ENCODE assay signal across 8 cellular contexts in the genomic region with DNA sequence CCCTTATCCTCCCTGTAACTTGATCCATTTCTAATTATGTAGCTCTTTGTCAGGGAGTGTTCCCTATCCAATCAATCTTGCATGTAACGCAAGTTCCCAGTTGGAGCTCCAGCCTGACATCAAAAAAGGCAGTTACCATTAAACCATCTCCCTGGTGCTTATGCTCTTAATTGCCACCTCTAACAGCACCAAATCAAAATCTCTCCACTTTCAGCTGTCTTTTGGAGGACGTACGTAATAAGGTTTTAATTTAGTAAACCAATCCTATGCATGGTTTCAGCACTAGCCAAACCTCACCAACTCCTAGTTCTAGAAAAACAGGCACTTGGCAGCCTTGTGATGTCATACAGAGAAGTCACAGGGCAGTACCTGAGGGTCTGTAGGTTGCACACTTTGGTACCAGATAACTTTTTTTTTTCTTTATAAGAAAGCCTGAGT. TPM values are rescaled to one million over a fixed set of nuclear protein-coding genes. Genes with fewer than 3 reads are reported as not detected.
DNase-seq lines count a peak whose midpoint lies in the region; TF ChIP-seq lines count a peak whose summit lies in the region.
"Not testable (repeated sequence)": the region's sequence is repeated elsewhere in the genome, so short reads cannot be mapped to it uniquely, and the experiment has no call there.

No MANE protein-coding gene starts in this region.

- not testable (repeated sequence) for H2AFZ ChIP-seq in neural progenitor cell (replicated peaks)

- H3K4me3 Mint-ChIP-seq in Calu3 (ENCODE audit: low read depth, unreplicated experiment) (peak overlapping the region; percentile 15), brain (peak overlapping the region; percentile 8 to 80 (median 45))
- H3K4me3 Mint-ChIP-seq in activated T-cell treated with anti-CD3 and anti-CD28 coated beads, Interleukin-2, amount 50 U/mL, for 24 hours, result peak overlapping the region; percentile 49
- H3K4me3 Mint-ChIP-seq in neural progenitor cell, result not testable (repeated sequence)

- not testable (repeated sequence) for DNase-seq in Calu3; activated T-cell treated with anti-CD3 and anti-CD28 coated beads, Interleukin-2, amount 50 U/mL, for 24 hours; neural progenitor cell (ENCODE audit: low spot score); transverse colon
- DNase-seq in NCI-H128 (lab: John Stamatoyannopoulos, UW; ENCODE audit: unreplicated experiment) (peak; percentile 30), NCI-H345 treated with DMSO at 0.1 percent for 48 hours (lab: John Stamatoyannopoulos, UW; ENCODE audit: unreplicated experiment) (peak; percentile 22), fibroblast of villous mesenchyme (ENCODE audit: low read depth) (peak; percentile 16)

- not testable (repeated sequence) for TF ChIP-seq POLR2A in transverse colon (IDR thresholded peaks at IDR 0.05)

- not testable (repeated sequence) for BruUV-seq in Calu3 (replicated peaks; lab: Mats Ljungman, UMichigan)

- peaks cover 25% of the 10 kb centered on the region for H3K4me1 ChIP-seq in neural progenitor cell
- peaks cover 5 to 42% (median 25%) of the 10 kb centered on the region in 4 donors for H3K4me1 ChIP-seq in transverse colon

- H3K36me3 ChIP-seq in neural progenitor cell (peaks cover 30% of the 10 kb centered on the region), transverse colon (peaks cover 0 to 46% (median 26%) of the 10 kb centered on the region in 4 donors)

- peaks cover 44% of the 10 kb centered on the region for H3K4me1 Mint-ChIP-seq in Calu3 (ENCODE audit: low read depth, unreplicated experiment)
- peaks cover 33% of the 10 kb centered on the region for H3K4me1 Mint-ChIP-seq in activated T-cell treated with anti-CD3 and anti-CD28 coated beads, Interleukin-2, amount 50 U/mL, for 24 hours (ENCODE audit: low read depth)
- H3K4me1 Mint-ChIP-seq in brain, result peaks cover 50% of the 10 kb centered on the region
- peaks cover 41% of the 10 kb centered on the region for H3K4me1 Mint-ChIP-seq in neural progenitor cell

- TF ChIP-seq CTCF in Calu3 (IDR thresholded peaks at IDR 0.05; ENCODE audit: unreplicated experiment); brain (conservative IDR thresholded peaks at IDR 0.05); fibroblast of villous mesenchyme (IDR thresholded peaks at IDR 0.05; ENCODE audit: insufficient read depth, low read depth, low read length); neural progenitor cell (IDR thresholded peaks at IDR 0.05); transverse colon (IDR thresholded peaks at IDR 0.05): not testable (repeated sequence)

- H3K79me2 ChIP-seq in neural progenitor cell (ENCODE audit: low read depth), result peaks cover 44% of the 10 kb centered on the region

- not testable (repeated sequence) for H3K4me2 ChIP-seq in neural progenitor cell

- H4K20me1 ChIP-seq in neural progenitor cell (ENCODE audit: low read depth), result peaks cover 79% of the 10 kb centered on the region

- not testable (repeated sequence) for TF ChIP-seq EP300 in transverse colon (IDR thresholded peaks at IDR 0.05; ENCODE audit: low read depth)

- H3K9ac ChIP-seq in neural progenitor cell, result not testable (repeated sequence)

- not testable (repeated sequence) for H3K4me3 ChIP-seq in fibroblast of villous mesenchyme (ENCODE audit: low read depth, low read length); neural progenitor cell; transverse colon

- not testable (repeated sequence) for H3K27me3 ChIP-seq in neural progenitor cell, transverse colon

- CTCF ChIA-PET in Calu3 (lab: Charles Lee), result not testable (repeated sequence)

- intact Hi-C loops in Calu3 (cut with micrococcal nuclease; ENCODE audit: unreplicated experiment); transverse colon (cut with DNase I; ENCODE audit: low total_unique reads): not testable (repeated sequence)

- H3K27me3 Mint-ChIP-seq in Calu3 (ENCODE audit: unreplicated experiment); activated T-cell treated with anti-CD3 and anti-CD28 coated beads, Interleukin-2, amount 50 U/mL, for 24 hours; neural progenitor cell (ENCODE audit: insufficient read depth, low read depth): not testable (repeated sequence)
- peaks cover 13% of the 10 kb centered on the region for H3K27me3 Mint-ChIP-seq in brain

- not testable (repeated sequence) for H3K9me3 ChIP-seq in neural progenitor cell (ENCODE audit: low read depth); transverse colon

- in situ Hi-C loops in transverse colon (cut with MboI; ENCODE audit: low pct_ligation_motif_present in 1 of 4, low pct_unique_long_range_greater_than_20kb in 1 of 4, low sequenced_read_pairs in 3 of 4), result not testable (repeated sequence)

- 64 to 65% methylated on average over 3 of the region's 3 CpGs for WGBS in transverse colon (ENCODE audit: low coverage in 1 of 2), 2 donors

- peak overlapping the region; percentile 74 for H3K27ac ChIP-seq in neural progenitor cell
- peak overlapping the region; percentile 20 to 99 (median 48) for H3K27ac ChIP-seq in transverse colon

- H3K36me3 Mint-ChIP-seq in Calu3 (ENCODE audit: insufficient read depth, unreplicated experiment) (peaks cover 95% of the 10 kb centered on the region), brain (peaks cover 77% of the 10 kb centered on the region), neural progenitor cell (peaks cover 39% of the 10 kb centered on the region)
- H3K36me3 Mint-ChIP-seq in activated T-cell treated with anti-CD3 and anti-CD28 coated beads, Interleukin-2, amount 50 U/mL, for 24 hours (ENCODE audit: low read depth), result peaks cover 94% of the 10 kb centered on the region

- H3F3A ChIP-seq in neural progenitor cell (ENCODE audit: low read depth), result peaks cover 91% of the 10 kb centered on the region

- H3K9me3 Mint-ChIP-seq in Calu3 (ENCODE audit: low read depth, unreplicated experiment); activated T-cell treated with anti-CD3 and anti-CD28 coated beads, Interleukin-2, amount 50 U/mL, for 24 hours; brain; neural progenitor cell: not testable (repeated sequence)

- H3K27ac Mint-ChIP-seq in Calu3 (ENCODE audit: unreplicated experiment), result peak overlapping the region; percentile 38
- H3K27ac Mint-ChIP-seq in activated T-cell treated with anti-CD3 and anti-CD28 coated beads, Interleukin-2, amount 50 U/mL, for 24 hours, result peak overlapping the region; percentile 99
- peak overlapping the region; percentile 22 to 80 (median 45) for H3K27ac Mint-ChIP-seq in brain
- not testable (repeated sequence) for H3K27ac Mint-ChIP-seq in neural progenitor cell

RNA-seq across cellular contexts. Expression of a gene that starts 5.3 kb away (rescaled TPM):
- total RNA-seq in Calu3 (2022) (387 and 393 TPM in 2 replicates), fibroblast of villous mesenchyme (113 and 124 TPM in 2 replicates), neural progenitor cell (ENCODE audit: low replicate concordance) (180 and 221 TPM in 2 replicates), transverse colon (100 to 1,000 TPM in 3 of 4 donors, 10 to 100 TPM in 1; 66.2 to 185 (median 142) TPM)
- polyA plus RNA-seq in brain (ENCODE audit: insufficient read depth, low read depth, low replicate concordance), result 51.8 TPM

RNA-seq across cellular contexts. Expression of a gene that starts 17.0 kb away (rescaled TPM):
- total RNA-seq in Calu3 (2022), result 66.2 and 67.7 TPM in 2 replicates
- polyA plus RNA-seq in brain (ENCODE audit: insufficient read depth, low read depth, low replicate concordance), result 33.4 TPM
- total RNA-seq in fibroblast of villous mesenchyme, result 35.8 and 51.4 TPM in 2 replicates
- total RNA-seq in neural progenitor cell (ENCODE audit: low replicate concordance), result 29.7 and 41.7 TPM in 2 replicates
- total RNA-seq in transverse colon, result 10 to 100 TPM in 3 of 4 donors, 1 to 10 TPM in 1; 7.9 to 31.3 (median 23.5) TPM

RNA-seq across cellular contexts. Expression of a gene that starts 33.1 kb away (rescaled TPM):
- 90.8 and 107 TPM in 2 replicates for total RNA-seq in Calu3 (2022)
- 14.1 TPM for polyA plus RNA-seq in brain (ENCODE audit: insufficient read depth, low read depth, low replicate concordance)
- 2.2 and 3.5 TPM in 2 replicates for total RNA-seq in fibroblast of villous mesenchyme
- total RNA-seq in neural progenitor cell (ENCODE audit: low replicate concordance), result 0.52 and 2.4 TPM in 2 replicates
- 100 to 1,000 TPM in 3 of 4 donors, 10 to 100 TPM in 1; 10.5 to 186 (median 147) TPM for total RNA-seq in transverse colon

RNA-seq across cellular contexts. Expression of a gene that starts 40.0 kb away (rescaled TPM):
- total RNA-seq in Calu3 (2022), result 10.0 and 10.1 TPM in 2 replicates
- 37.0 TPM for polyA plus RNA-seq in brain (ENCODE audit: insufficient read depth, low read depth, low replicate concordance)
- total RNA-seq in fibroblast of villous mesenchyme, result 18.1 and 22.9 TPM in 2 replicates
- not detected in 2 replicates for total RNA-seq in neural progenitor cell (ENCODE audit: low replicate concordance)
- total RNA-seq in transverse colon, result 10 to 100 TPM in 2 of 4 donors, 1 to 10 TPM in 1, not detected in 1; 9.4 to 26.9 (median 17.1) TPM

RNA-seq across cellular contexts. Expression of a gene that starts 51.3 kb away (rescaled TPM):
- total RNA-seq in Calu3 (2022) (101 and 102 TPM in 2 replicates), fibroblast of villous mesenchyme (130 and 221 TPM in 2 replicates), neural progenitor cell (ENCODE audit: low replicate concordance) (81.3 and 113 TPM in 2 replicates), transverse colon (100 to 1,000 TPM in 3 of 4 donors, 10 to 100 TPM in 1; 23.9 to 164 (median 141) TPM)
- 145 TPM for polyA plus RNA-seq in brain (ENCODE audit: insufficient read depth, low read depth, low replicate concordance)
